ENCODE assay signal across 11 cellular contexts in the genomic region with DNA sequence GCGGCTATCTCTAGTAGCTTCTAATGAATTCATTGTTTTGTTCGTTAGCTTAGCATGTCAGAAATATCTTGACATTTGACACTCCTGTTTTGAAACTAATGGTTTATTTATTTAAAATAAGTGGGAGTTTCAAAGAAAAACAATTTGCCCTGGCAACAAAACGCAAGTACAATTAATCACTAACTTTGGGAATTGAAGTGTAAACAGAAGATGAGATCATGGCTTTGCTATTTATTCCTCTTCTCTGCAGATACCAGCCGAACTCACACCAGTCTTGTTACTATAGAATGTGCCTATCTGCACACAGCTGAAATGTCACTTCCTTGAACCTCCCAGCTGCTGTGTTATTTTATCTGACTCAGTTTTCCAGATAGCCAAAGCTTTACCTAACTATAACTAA. TPM values are rescaled to one million over a fixed set of nuclear protein-coding genes. Genes with fewer than 3 reads are reported as not detected.
DNase-seq lines count a peak whose midpoint lies in the region; ATAC-seq and TF ChIP-seq lines count a peak whose summit lies in the region.
"Had no signal": no experiment of that assay in that cellular context is flagged by ENCODE, and none has a peak within 500 bp of the region (broad histone marks: within the 10 kb centered on the region; RNA-seq: fewer than 3 reads in every experiment).

No MANE protein-coding gene starts in this region.

- intact Hi-C loops in transverse colon (cut with DNase I; ENCODE audit: low total_unique reads), result no loop called here

- CTCF ChIA-PET in SK-N-SH (lab: Yijun Ruan, JAX), result interaction anchor here (1.3 to 1.7 kb wide), 3 partner anchors 9 to 475 kb away, joined by 3 to 5 read pairs (median 3); no protein-coding TSS in a partner anchor

- in situ Hi-C loops in transverse colon (cut with MboI; ENCODE audit: low pct_ligation_motif_present in 1 of 4, low pct_unique_long_range_greater_than_20kb in 1 of 4, low sequenced_read_pairs in 3 of 4), result no loop called here

- TF ChIP-seq POLR2A in transverse colon (IDR thresholded peaks at IDR 0.05), result no peak

- H3K27me3 ChIP-seq in transverse colon (no peaks in the 10 kb centered on the region), SK-N-SH (ENCODE audit: insufficient read depth) (no peaks in the 10 kb centered on the region)
- H3K27me3 ChIP-seq: upper lobe of left lung had no signal

- no peaks in the 10 kb centered on the region for H4K20me1 ChIP-seq in SK-N-SH (ENCODE audit: insufficient read depth)

- H3K9me3 ChIP-seq in transverse colon (peaks cover under 1% of the 10 kb centered on the region in 2 donors), SK-N-SH (no peaks in the 10 kb centered on the region)
- H3K9me3 ChIP-seq: upper lobe of left lung had no signal

- TF ChIP-seq CTCF in HFFc6 (IDR thresholded peaks at IDR 0.05) (no peak), transverse colon (IDR thresholded peaks at IDR 0.05) (no peak), SK-N-SH (IDR thresholded peaks at IDR 0.05) (no peak)

- no peak overlapping the region for H3K4me2 ChIP-seq in SK-N-SH
- H3K4me2 ChIP-seq: GM23338 had no signal

- peaks cover 17% of the 10 kb centered on the region for H3K9me3 Mint-ChIP-seq in HFFc6

- POLR2A ChIA-PET in SK-N-SH (lab: Yijun Ruan, JAX), result no interaction called here

- no peaks in the 10 kb centered on the region for H3K79me2 ChIP-seq in SK-N-SH (ENCODE audit: insufficient read depth)

- H3K4me1 Mint-ChIP-seq in HFFc6 (ENCODE audit: low read depth), result peaks cover 81% of the 10 kb centered on the region

- no peak overlapping the region for H2AFZ ChIP-seq in SK-N-SH (ENCODE audit: low read depth)
- H2AFZ ChIP-seq: GM23338 had no signal

- H3K4me1 ChIP-seq in transverse colon, result peaks cover 6 to 26% (median 12%) of the 10 kb centered on the region in 4 donors
- H3K4me1 ChIP-seq in SK-N-SH (ENCODE audit: control insufficient read depth in 1 of 2, insufficient read depth in 2 of 2, low read depth in 1 of 2, low read length in 1 of 2), result no peaks in the 10 kb centered on the region

- H3K4me3 ChIP-seq in transverse colon, result no peak overlapping the region
- no peak overlapping the region for H3K4me3 ChIP-seq in SK-N-SH (ENCODE audit: low read depth in 2 of 2, low read length in 1 of 2)
- H3K4me3 ChIP-seq: GM23338, upper lobe of left lung had no signal

- no peaks in the 10 kb centered on the region; the same call in 1 of the 2 replicates for H3K27me3 Mint-ChIP-seq in HFFc6 (ENCODE audit: insufficient read depth)

- 24 to 26% methylated on average over 4 of the region's 4 CpGs for WGBS in transverse colon (ENCODE audit: low coverage in 1 of 2), 2 donors
- 18% methylated on average over 4 of the region's 4 CpGs for whole genome bisulfite sequencing in SK-N-SH (ENCODE audit: low lambda C conversion rate)

- peak overlapping the region; percentile 73 for H3K4me3 Mint-ChIP-seq in HFFc6
- H3K4me3 Mint-ChIP-seq: activated naive CD8-positive, alpha-beta T cell; GM23338 had no signal

- TF ChIP-seq EP300 in transverse colon (IDR thresholded peaks at IDR 0.05; ENCODE audit: low read depth), result no peak
- no peak for TF ChIP-seq EP300 in SK-N-SH (IDR thresholded peaks at IDR 0.05; ENCODE audit: borderline replicate concordance in 1 of 2, low read depth in 1 of 2, low read length in 1 of 2)

- ATAC-seq in GM18867 (IDR thresholded peaks at IDR 0.05; ENCODE audit: unreplicated experiment), result no peak
- ATAC-seq: GM23338 had no signal

- no peak for TF ChIP-seq RAD21 in SK-N-SH (IDR thresholded peaks at IDR 0.05; ENCODE audit: low read length)

- H3K9me2 ChIP-seq in SK-N-SH, result no peaks in the 10 kb centered on the region

- no peaks in the 10 kb centered on the region for H3F3A ChIP-seq in SK-N-SH (replicated peaks; ENCODE audit: insufficient read depth)

- peaks cover 58% of the 10 kb centered on the region for H3K36me3 Mint-ChIP-seq in HFFc6 (ENCODE audit: low read depth)
- H3K36me3 Mint-ChIP-seq: activated naive CD8-positive, alpha-beta T cell had no signal

- DNase-seq in HFFc6 (peak; percentile 84), amniotic stem cell (lab: John Stamatoyannopoulos, UW) (peak; percentile 44), kidney glomerular epithelial cell (lab: John Stamatoyannopoulos, UW) (peak; percentile 97), transverse colon (no peak), SK-N-SH (no peak), NCI-H345 treated with DMSO at 0.1 percent for 48 hours (lab: John Stamatoyannopoulos, UW; ENCODE audit: unreplicated experiment) (no peak)
- DNase-seq: activated CD4-positive, CD25-positive, alpha-beta regulatory T cell; upper lobe of left lung had no signal

- peak overlapping the region; percentile 91 for H3K27ac Mint-ChIP-seq in HFFc6
- H3K27ac Mint-ChIP-seq: activated naive CD8-positive, alpha-beta T cell; GM23338 had no signal

- H3K27ac ChIP-seq in transverse colon (peak overlapping the region; percentile 50 to 60 (median 56)), SK-N-SH (ENCODE audit: low read depth in 2 of 2, low read length in 1 of 2) (no peak overlapping the region)

- no peaks in the 10 kb centered on the region for H3K36me3 ChIP-seq in transverse colon
- H3K36me3 ChIP-seq in SK-N-SH (replicated peaks in 1 of 2; ENCODE audit: control insufficient read depth in 1 of 2, insufficient read depth in 2 of 2, low read length in 1 of 2), result no peaks in the 10 kb centered on the region
- H3K36me3 ChIP-seq: upper lobe of left lung had no signal

- no peak overlapping the region for H3K9ac ChIP-seq in SK-N-SH

TF ChIP-seq in SK-N-SH, 30 proteins besides CTCF, POLR2A, EP300 and RAD21:
- TF ChIP-seq, protein P1, sequence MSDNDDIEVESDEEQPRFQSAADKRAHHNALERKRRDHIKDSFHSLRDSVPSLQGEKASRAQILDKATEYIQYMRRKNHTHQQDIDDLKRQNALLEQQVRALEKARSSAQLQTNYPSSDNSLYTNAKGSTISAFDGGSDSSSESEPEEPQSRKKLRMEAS (IDR thresholded peaks at IDR 0.05; ENCODE audit: low read depth), result no peak
- no peak for TF ChIP-seq FOSL2 (IDR thresholded peaks at IDR 0.05; ENCODE audit: borderline replicate concordance, low read depth)
- TF ChIP-seq ELF1 (IDR thresholded peaks at IDR 0.05), result no peak
- no peak for TF ChIP-seq GATA2 (CRISPR knock-in tag; IDR thresholded peaks at IDR 0.05)
- no peak for TF ChIP-seq TEAD4 (IDR thresholded peaks at IDR 0.05; ENCODE audit: borderline replicate concordance, insufficient read depth)
- no peak for TF ChIP-seq EZH2phosphoT487 (IDR thresholded peaks at IDR 0.05; ENCODE audit: borderline replicate concordance, low read depth)

RNA-seq across cellular contexts. Expression of a gene that starts 27.5 kb away (rescaled TPM):
- 100 to 1,000 TPM in 3 of 6 experiments, 10 to 100 TPM in 3; 31.5 to 133 (median 101) TPM for total RNA-seq in HFFc6 (2021; fragmentation: NEBNext Ultra II Directional; extraction: Animal tissue kit (Norgen Biotek cat#: 25700))
- total RNA-seq in transverse colon, result 10 to 100 TPM in 2 of 4 donors, 1 to 10 TPM in 2; 4.5 to 45.2 (median 13.9) TPM
- not detected in 2 replicates for polyA plus RNA-seq in SK-N-SH (2012; rRNA removed)
- polyA plus RNA-seq in SK-N-SH (2012; cell fraction: cytosol; rRNA removed), result not detected in 2 replicates
- polyA plus RNA-seq in SK-N-SH (2012; cell fraction: nucleus; rRNA removed), result not detected in 2 replicates

Comparison
In these comparisons a context has a peak if more than half of its experiments do, and no peak if none do; other contexts are left out.
1. DNase-seq: peak in HFFc6 (single experiment), amniotic stem cell (single experiment) and kidney glomerular epithelial cell (single experiment); none in transverse colon (single experiment), SK-N-SH (single experiment) and NCI-H345 treated with DMSO at 0.1 percent for 48 hours (single experiment).
2. H3K27ac ChIP-seq: peak in transverse colon (4 of 4); none in SK-N-SH (0 of 2).